In genomic region chr3:163382183-163382582, GRCh38 we compare ENCODE assay signal across 24 cellular contexts.
"Had no signal": no experiment of that assay in that cellular context is flagged by ENCODE, and none has a peak within 500 bp of the region (broad histone marks: within the 10 kb centered on the region; RNA-seq: fewer than 3 reads in every experiment).

No MANE protein-coding gene starts in this region.

- H3K36me3 ChIP-seq: stomach, suprapubic skin, thoracic aorta, thyroid gland, tibial artery, tibial nerve, transverse colon, upper lobe of left lung, upper lobe of right lung, uterus, vagina had no signal

- H3K4me3 ChIP-seq: stomach, suprapubic skin, testis, thoracic aorta, thyroid gland, tibial artery, tibial nerve, transverse colon, upper lobe of left lung, upper lobe of right lung, uterus, vagina had no signal

- DNase-seq: stimulated activated CD4-positive, alpha-beta T cell treated with anti-CD3 and anti-CD28 coated beads, Interleukin-2, amount 100 ng/mL, for 48 hours; stimulated activated CD4-positive, alpha-beta T cell treated with anti-CD3 and anti-CD28 coated beads, Interleukin-4, amount 100 ng/mL, for 1 hour; stimulated activated CD4-positive, alpha-beta T cell treated with anti-CD3 and anti-CD28 coated beads, Interleukin-4, amount 100 ng/mL, for 24 hours; stimulated activated CD4-positive, alpha-beta T cell treated with anti-CD3 and anti-CD28 coated beads, Interleukin-4, amount 100 ng/mL, for 4 hours; stimulated activated CD8-positive, alpha-beta memory T cell treated with anti-CD3 and anti-CD28 coated beads, Interleukin-4, amount 100 ng/mL, for 48 hours; stimulated activated naive B cell treated with anti-CD40 and anti-IgM and Interleukin-4, amounts not matched to agents 10 μg/mL and 1 μg/mL and 100 μg/mL, for 72 hours; stimulated activated naive CD4-positive, alpha-beta T cell; stimulated activated naive CD4-positive, alpha-beta T cell treated with Interleukin-2 at 50 U/mL for 16 hours; stimulated activated naive CD8-positive, alpha-beta T cell treated with anti-CD3 and anti-CD28 coated beads, Interleukin-15, amount 100 ng/mL, for 72 hours; stimulated activated naive CD8-positive, alpha-beta T cell treated with anti-CD3 and anti-CD28 coated beads, Interleukin-15, Interleukin-2, amounts not matched to agents 100 U/mL and 50 U/mL, for 24 hours; stomach; substantia nigra; testis; thyroid gland; tibial artery; transverse colon; trophoblast cell; upper lobe of left lung; upper lobe of right lung; uterus had no signal

- H3K4me1 ChIP-seq: stomach, suprapubic skin, testis, thyroid gland, tibial artery, tibial nerve, transverse colon, upper lobe of left lung, upper lobe of right lung, uterus, vagina had no signal

- H3K27ac ChIP-seq: stomach, suprapubic skin, testis, thoracic aorta, thyroid gland, tibial artery, tibial nerve, transverse colon, upper lobe of left lung, upper lobe of right lung, uterus, vagina had no signal

- H3K27me3 ChIP-seq: stomach, suprapubic skin, testis, thyroid gland, tibial artery, tibial nerve, transverse colon, upper lobe of left lung, upper lobe of right lung, uterus, vagina had no signal

- H3K9me3 ChIP-seq: stomach, suprapubic skin, testis, thoracic aorta, thyroid gland, tibial artery, tibial nerve, transverse colon, upper lobe of left lung, upper lobe of right lung, uterus, vagina had no signal
